In the genomic region with DNA sequence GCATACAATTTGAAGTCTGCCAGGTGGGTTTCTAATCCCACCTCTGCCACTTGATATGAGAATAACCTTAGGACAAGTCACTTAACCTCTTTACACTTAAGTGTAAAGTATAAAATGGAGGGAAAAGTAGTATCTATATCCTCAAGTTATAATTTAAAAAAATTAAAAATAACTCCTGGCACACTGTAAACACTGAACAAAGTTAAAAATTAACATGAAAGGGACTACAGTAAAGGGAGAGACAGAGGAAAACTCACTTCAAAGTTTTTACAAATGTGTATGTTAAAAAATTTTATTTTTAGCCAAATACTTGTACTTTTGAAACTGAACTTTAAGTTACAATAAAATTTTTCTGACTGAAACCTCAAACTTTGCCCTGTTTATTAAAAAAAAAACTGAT, we compare ENCODE assay signal across 26 cellular contexts. TPM values are rescaled to one million over a fixed set of nuclear protein-coding genes. Genes with fewer than 3 reads are reported as not detected.
DNase-seq lines count a peak whose midpoint lies in the region; ATAC-seq, FAIRE-seq and TF ChIP-seq lines count a peak whose summit lies in the region.
"Had no signal": no experiment of that assay in that cellular context is flagged by ENCODE, and none has a peak within 500 bp of the region (broad histone marks: within the 10 kb centered on the region; RNA-seq: fewer than 3 reads in every experiment).

No MANE protein-coding gene starts in this region.

- H3K4me3 ChIP-seq in ACC112 (ENCODE audit: low read depth, low read length) (no peak overlapping the region), small intestine (ENCODE audit: low read depth in 1 of 2, low read length in 2 of 2) (no peak overlapping the region), subcutaneous abdominal adipose tissue (ENCODE audit: low read depth in 1 of 5, low read length in 5 of 5) (no peak overlapping the region), left lung (no peak overlapping the region), HepG2 (replicated peaks in 1 of 3; ENCODE audit: insufficient read depth in 1 of 3, low read depth in 2 of 3, low read length in 3 of 3) (no peak overlapping the region; a peak in 1 of 6 replicates)
- H3K4me3 ChIP-seq: BLaER1 had no signal

- TF ChIP-seq EP300 in HepG2 (IDR thresholded peaks at IDR 0.05; ENCODE audit: low read depth in 2 of 2, low read length in 2 of 2) (no peak), HepG2 (CRISPR knock-in tag; IDR thresholded peaks at IDR 0.05; ENCODE audit: borderline replicate concordance) (no peak)

- POLR2A ChIA-PET in HepG2 (lab: Yijun Ruan, JAX), result interaction anchor here (1.5 kb wide), 1 partner anchor 50 kb away, joined by 3 read pairs; a partner anchor contains a TSS

- H3K9me3 ChIP-seq in small intestine (ENCODE audit: control insufficient read depth, low read depth), result no peaks in the 10 kb centered on the region
- H3K9me3 ChIP-seq in subcutaneous abdominal adipose tissue (ENCODE audit: control insufficient read depth in 5 of 5, low read length in 5 of 5), result peaks cover 0 to 7% (median 2%) of the 10 kb centered on the region in 5 donors
- peaks cover 0 to 25% of the 10 kb centered on the region in 2 donors for H3K9me3 ChIP-seq in left lung
- H3K9me3 ChIP-seq in HepG2 (ENCODE audit: low read length), result no peaks in the 10 kb centered on the region

- H3K79me2 ChIP-seq in ACC112 (ENCODE audit: control insufficient read depth, insufficient read depth, low read length, unreplicated experiment) (peaks cover 36% of the 10 kb centered on the region), HepG2 (ENCODE audit: insufficient read depth, low read length) (peaks cover 18% of the 10 kb centered on the region)

- CTCF ChIA-PET in HepG2 (lab: Yijun Ruan, JAX; ENCODE audit: low intra/inter-chr PET ratio, low total read pairs), result no interaction called here

- no peak overlapping the region for H3K4me2 ChIP-seq in HepG2 (ENCODE audit: low read depth, low read length)
- H3K4me2 ChIP-seq: BLaER1 had no signal

- BruUV-seq in HepG2 (replicated peaks; lab: Mats Ljungman, UMichigan), result no TSS peak

- H3K27me3 ChIP-seq in ACC112 (ENCODE audit: insufficient read depth, low read length), result no peaks in the 10 kb centered on the region
- no peaks in the 10 kb centered on the region for H3K27me3 ChIP-seq in small intestine (ENCODE audit: control insufficient read depth in 2 of 2, insufficient read depth in 2 of 2, low read length in 2 of 2)
- H3K27me3 ChIP-seq in subcutaneous abdominal adipose tissue (ENCODE audit: control insufficient read depth in 5 of 5, insufficient read depth in 4 of 5, low read length in 5 of 5), result no peaks in the 10 kb centered on the region
- no peaks in the 10 kb centered on the region for H3K27me3 ChIP-seq in left lung
- H3K27me3 ChIP-seq in HepG2 (ENCODE audit: control insufficient read depth in 1 of 2, insufficient read depth in 2 of 2, low read length in 2 of 2), result no peaks in the 10 kb centered on the region
- H3K27me3 ChIP-seq: BE2C, BLaER1 had no signal

- TF ChIP-seq RAD21 in HepG2 (CRISPR knock-in tag; IDR thresholded peaks at IDR 0.05), result no peak

- DNase-seq in small intestine (no peak), DMS53 (lab: John Stamatoyannopoulos, UW) (no peak), left lung (no peak), HepG2 (ENCODE audit: low spot score) (no peak), iPS-NIHi11 (ENCODE audit: low spot score) (no peak)
- DNase-seq: 8988T; ACHN; BE2C; C1 segment of cervical spinal cord; CD4-positive, alpha-beta memory T cell; CD4-positive, CD25-positive, alpha-beta regulatory T cell; CD8-positive, alpha-beta memory T cell; COR-L47; DMS 273 treated with DMSO at 0.1 percent for 48 hours; DMS153; DMS79 treated with DMSO at 0.1 percent for 48 hours; GF-D8 had no signal

- FAIRE-seq in islet of Langerhans (lab: Jason Lieb, UNC), result peak; percentile 30
- FAIRE-seq in small intestine (lab: Jason Lieb, UNC), result peak; percentile 23
- FAIRE-seq in HepG2 (lab: Jason Lieb, UNC), result no peak
- FAIRE-seq: A204.1, G401.6, GM12891, GM19239 had no signal

- H2AFZ ChIP-seq in ACC112 (ENCODE audit: low read length, unreplicated experiment), result no peak overlapping the region
- no peak overlapping the region for H2AFZ ChIP-seq in HepG2 (ENCODE audit: low read length)

- H3K27ac ChIP-seq in ACC112 (ENCODE audit: low read depth, low read length) (peak overlapping the region; percentile 8; the same call in 1 of the 2 replicates), small intestine (ENCODE audit: low read depth in 1 of 2, low read length in 1 of 2) (no peak overlapping the region), subcutaneous abdominal adipose tissue (ENCODE audit: low read depth, low read length) (peak overlapping the region; percentile 30), left lung (no peak overlapping the region), HepG2 (ENCODE audit: extremely low read length, insufficient read depth, low read length) (no peak overlapping the region)
- H3K27ac ChIP-seq: BLaER1 had no signal

- H4K20me1 ChIP-seq in HepG2 (ENCODE audit: insufficient read depth, low read length), result peaks cover 16% of the 10 kb centered on the region
- H4K20me1 ChIP-seq: BLaER1 had no signal

- TF ChIP-seq CTCF in left lung (IDR thresholded peaks at IDR 0.05) (no peak), HepG2 (CRISPR knock-in tag; IDR thresholded peaks at IDR 0.05) (no peak)

- H3K36me3 ChIP-seq in ACC112 (ENCODE audit: insufficient read depth, low read length) (peaks cover 54% of the 10 kb centered on the region), small intestine (ENCODE audit: control insufficient read depth in 2 of 2, insufficient read depth in 2 of 2, low read length in 2 of 2) (no peaks in the 10 kb centered on the region), subcutaneous abdominal adipose tissue (ENCODE audit: control insufficient read depth in 5 of 5, insufficient read depth in 5 of 5, low read length in 5 of 5) (peaks cover 0 to 9% (median 5%) of the 10 kb centered on the region in 5 donors), left lung (no peaks in the 10 kb centered on the region), HepG2 (replicated peaks in 1 of 2; ENCODE audit: control insufficient read depth in 1 of 2, insufficient read depth in 2 of 2, low read length in 2 of 2) (peaks cover 3 to 22% of the 10 kb centered on the region in 2 experiments)
- H3K36me3 ChIP-seq: BE2C, BLaER1 had no signal

- TF ChIP-seq POLR2A in HepG2 (IDR thresholded peaks at IDR 0.05; ENCODE audit: insufficient read depth in 1 of 2, low read depth in 2 of 2, low read length in 2 of 2), result no peak

- intact Hi-C loops in left lung (cut with DNase I), result no loop called here
- intact Hi-C loops in HepG2 (cut with micrococcal nuclease; ENCODE audit: unreplicated experiment), result no loop called here

- no peaks in the 10 kb centered on the region for H3K4me1 ChIP-seq in ACC112 (ENCODE audit: control insufficient read depth, insufficient read depth, low read length, unreplicated experiment)
- peaks cover 0 to 2% of the 10 kb centered on the region in 2 donors for H3K4me1 ChIP-seq in small intestine (ENCODE audit: control insufficient read depth in 2 of 2, insufficient read depth in 1 of 2, low read depth in 1 of 2, low read length in 1 of 2)
- H3K4me1 ChIP-seq in subcutaneous abdominal adipose tissue (ENCODE audit: control insufficient read depth in 5 of 5, insufficient read depth in 5 of 5, low read length in 5 of 5), result peaks cover 0 to 12% (median 0%) of the 10 kb centered on the region in 5 donors
- H3K4me1 ChIP-seq in left lung, result no peaks in the 10 kb centered on the region
- peaks cover 59% of the 10 kb centered on the region for H3K4me1 ChIP-seq in HepG2 (ENCODE audit: insufficient read depth, low read length)
- H3K4me1 ChIP-seq: BE2C, BLaER1 had no signal

- no peak overlapping the region for H3K9ac ChIP-seq in subcutaneous abdominal adipose tissue (ENCODE audit: low read length in 5 of 5)
- H3K9ac ChIP-seq in HepG2 (ENCODE audit: insufficient read depth, low read depth, low read length), result no peak overlapping the region
- H3K9ac ChIP-seq: BLaER1 had no signal

- in situ Hi-C loops in HepG2 (cut with HindIII; ENCODE audit: extremely low pct_ligation_motif_present, low pct_unique_long_range_greater_than_20kb), result no loop called here

- ATAC-seq in left lung (no peak), HepG2 (no peak)

TF ChIP-seq in HepG2, 621 proteins besides CTCF, POLR2A, EP300 and RAD21 (continues in another document):
- TF ChIP-seq ZNF530 (CRISPR knock-in tag; IDR thresholded peaks at IDR 0.05; ENCODE audit: low read depth), result no peak
- no peak for TF ChIP-seq TOE1 (CRISPR knock-in tag; IDR thresholded peaks at IDR 0.05)
- TF ChIP-seq ZNF619 (CRISPR knock-in tag; IDR thresholded peaks at IDR 0.05), result no peak
- TF ChIP-seq ZNF672 (CRISPR knock-in tag; IDR thresholded peaks at IDR 0.05), result no peak
- no peak for TF ChIP-seq NR2F2 (IDR thresholded peaks at IDR 0.05; ENCODE audit: borderline replicate concordance, low read depth)
- TF ChIP-seq RNF2 (conservative IDR thresholded peaks at IDR 0.05; ENCODE audit: low read depth), result no peak
- TF ChIP-seq HOXA5 (CRISPR knock-in tag; IDR thresholded peaks at IDR 0.05), result no peak

RNA-seq across cellular contexts. Expression of a gene that starts 49.6 kb away (rescaled TPM):
- polyA plus RNA-seq in small intestine (10 to 100 TPM; 17.8 to 23.5 (median 19.5) TPM), HepG2 (2011; rRNA removed) (117 and 161 TPM in 2 replicates)
- total RNA-seq in left lung (10 to 100 TPM; 41.9 to 52.6 TPM), HepG2 (2016; rRNA removed; fragmentation: Illumina TruSeq; extraction: Trizol) (65.4 and 107 TPM in 2 replicates)
- 55.1 and 56.4 TPM in 2 replicates for total RNA-seq in HepG2 (2016; cell fraction: cytosol; rRNA removed; fragmentation: Illumina TruSeq; extraction: Trizol; ENCODE audit: low read depth)
- total RNA-seq in HepG2 (2016; cell fraction: insoluble cytoplasmic fraction; rRNA removed; fragmentation: Illumina TruSeq; extraction: Trizol), result 58.2 and 109 TPM in 2 replicates
- 31.2 and 40.2 TPM in 2 replicates for total RNA-seq in HepG2 (2016; cell fraction: membrane; rRNA removed; fragmentation: Illumina TruSeq; extraction: Trizol)
- 140 and 154 TPM in 2 replicates for total RNA-seq in HepG2 (2016; cell fraction: nucleus; rRNA removed; fragmentation: Illumina TruSeq; extraction: Trizol)
- polyA plus RNA-seq in HepG2 (2011; cell fraction: cytosol; rRNA removed), result 48.7 and 83.1 TPM in 2 replicates
- polyA plus RNA-seq in HepG2 (2011; cell fraction: nucleus; rRNA removed), result 63.2 and 66.3 TPM in 2 replicates
- polyA plus RNA-seq in HepG2 (2012), result 380 and 471 TPM in 2 replicates
- polyA plus RNA-seq in HepG2 (2016; cell fraction: cytosol; fragmentation: Illumina TruSeq; extraction: Trizol; ENCODE audit: low read depth), result 4.4 and 5.3 TPM in 2 replicates
- polyA plus RNA-seq in HepG2 (2016; cell fraction: insoluble cytoplasmic fraction; fragmentation: Illumina TruSeq; extraction: Trizol; ENCODE audit: low read depth), result 50.2 and 53.0 TPM in 2 replicates
- 12.8 and 17.0 TPM in 2 replicates for polyA plus RNA-seq in HepG2 (2016; cell fraction: membrane; fragmentation: Illumina TruSeq; extraction: Trizol; ENCODE audit: low read depth)
- 140 and 144 TPM in 2 replicates for polyA plus RNA-seq in HepG2 (2016; cell fraction: nucleus; fragmentation: Illumina TruSeq; extraction: Trizol; ENCODE audit: insufficient read depth, low read depth)
- polyA minus RNA-seq in HepG2 (2011; rRNA and poly(A)+ RNA removed; ENCODE audit: low replicate concordance), result 4.7 and 59.2 TPM in 2 replicates
- 147 and 173 TPM in 2 replicates for polyA minus RNA-seq in HepG2 (2011; cell fraction: cytosol; rRNA and poly(A)+ RNA removed)
- polyA minus RNA-seq in HepG2 (2011; cell fraction: nucleus; rRNA and poly(A)+ RNA removed), result 370 and 469 TPM in 2 replicates
- total RNA-seq: CD4-positive, alpha-beta memory T cell had no signal
- polyA plus RNA-seq: CD14-positive monocyte; CD4-positive, alpha-beta memory T cell; CD4-positive, CD25-positive, alpha-beta regulatory T cell; CD8-positive, alpha-beta memory T cell had no signal

Comparison
In these comparisons a context has a peak if more than half of its experiments do, and no peak if none do; other contexts are left out.
1. H3K27ac ChIP-seq: peak in ACC112 (single experiment) and subcutaneous abdominal adipose tissue (single experiment); none in small intestine (0 of 2), left lung (0 of 2) and HepG2 (single experiment).